In the genomic region with DNA sequence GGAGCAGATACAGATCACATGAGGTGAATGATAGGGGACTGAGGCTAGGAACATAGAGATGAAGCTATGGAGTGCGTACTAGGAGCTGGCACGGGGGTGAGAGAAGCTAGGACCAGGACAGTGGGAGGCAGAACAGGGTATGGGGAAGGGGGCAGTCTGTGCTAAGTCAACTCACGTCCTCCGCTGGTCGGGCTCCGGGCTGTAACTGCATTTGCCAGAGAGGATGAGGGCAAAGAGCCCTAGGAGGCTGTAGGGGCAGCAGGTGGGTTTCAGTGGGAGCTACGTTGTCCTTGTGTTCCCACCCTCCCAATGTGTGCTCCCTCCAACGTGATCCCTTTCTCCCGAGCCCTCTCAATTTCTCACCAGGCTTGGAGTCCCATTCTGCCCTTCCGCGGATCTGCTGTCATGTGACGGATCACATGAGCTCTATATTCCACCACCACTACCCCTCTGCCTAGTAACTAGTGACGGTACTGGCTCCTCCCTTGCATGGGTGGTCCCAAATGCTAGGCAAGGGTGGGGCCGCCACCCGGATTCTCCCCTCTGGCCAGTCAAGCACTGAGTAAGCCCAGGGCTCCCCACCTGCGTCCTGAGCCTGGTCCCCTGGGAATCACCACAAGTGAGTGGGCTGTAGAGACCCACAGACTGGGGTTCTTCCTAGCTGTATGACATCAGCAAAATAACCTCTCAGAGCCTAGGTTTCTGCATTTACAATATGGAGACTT, we compare ENCODE assay signal across 1 cellular context.
TF ChIP-seq lines count a peak whose summit lies in the region.

A gene (minus strand): TSS at position 402 of the 725 bp plus-strand sequence. CDS start 22 bp downstream, at position 380.

TF ChIP-seq in HEK293, 187 proteins besides CTCF, POLR2A, EP300 and RAD21 (continued from another document):
- TF ChIP-seq, protein P1, sequence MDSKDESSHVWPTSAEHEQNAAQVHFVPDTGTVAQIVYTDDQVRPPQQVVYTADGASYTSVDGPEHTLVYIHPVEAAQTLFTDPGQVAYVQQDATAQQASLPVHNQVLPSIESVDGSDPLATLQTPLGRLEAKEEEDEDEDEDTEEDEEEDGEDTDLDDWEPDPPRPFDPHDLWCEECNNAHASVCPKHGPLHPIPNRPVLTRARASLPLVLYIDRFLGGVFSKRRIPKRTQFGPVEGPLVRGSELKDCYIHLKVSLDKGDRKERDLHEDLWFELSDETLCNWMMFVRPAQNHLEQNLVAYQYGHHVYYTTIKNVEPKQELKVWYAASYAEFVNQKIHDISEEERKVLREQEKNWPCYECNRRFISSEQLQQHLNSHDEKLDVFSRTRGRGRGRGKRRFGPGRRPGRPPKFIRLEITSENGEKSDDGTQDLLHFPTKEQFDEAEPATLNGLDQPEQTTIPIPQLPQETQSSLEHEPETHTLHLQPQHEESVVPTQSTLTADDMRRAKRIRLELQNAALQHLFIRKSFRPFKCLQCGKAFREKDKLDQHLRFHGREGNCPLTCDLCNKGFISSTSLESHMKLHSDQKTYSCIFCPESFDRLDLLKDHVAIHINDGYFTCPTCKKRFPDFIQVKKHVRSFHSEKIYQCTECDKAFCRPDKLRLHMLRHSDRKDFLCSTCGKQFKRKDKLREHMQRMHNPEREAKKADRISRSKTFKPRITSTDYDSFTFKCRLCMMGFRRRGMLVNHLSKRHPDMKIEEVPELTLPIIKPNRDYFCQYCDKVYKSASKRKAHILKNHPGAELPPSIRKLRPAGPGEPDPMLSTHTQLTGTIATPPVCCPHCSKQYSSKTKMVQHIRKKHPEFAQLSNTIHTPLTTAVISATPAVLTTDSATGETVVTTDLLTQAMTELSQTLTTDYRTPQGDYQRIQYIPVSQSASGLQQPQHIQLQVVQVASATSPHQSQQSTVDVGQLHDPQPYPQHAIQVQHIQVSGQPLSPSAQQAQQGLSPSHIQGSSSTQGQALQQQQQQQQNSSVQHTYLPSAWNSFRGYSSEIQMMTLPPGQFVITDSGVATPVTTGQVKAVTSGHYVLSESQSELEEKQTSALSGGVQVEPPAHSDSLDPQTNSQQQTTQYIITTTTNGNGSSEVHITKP (tag by site-specific recombination; IDR thresholded peaks at IDR 0.05): peak; percentile 93
- TF ChIP-seq, protein P2, sequence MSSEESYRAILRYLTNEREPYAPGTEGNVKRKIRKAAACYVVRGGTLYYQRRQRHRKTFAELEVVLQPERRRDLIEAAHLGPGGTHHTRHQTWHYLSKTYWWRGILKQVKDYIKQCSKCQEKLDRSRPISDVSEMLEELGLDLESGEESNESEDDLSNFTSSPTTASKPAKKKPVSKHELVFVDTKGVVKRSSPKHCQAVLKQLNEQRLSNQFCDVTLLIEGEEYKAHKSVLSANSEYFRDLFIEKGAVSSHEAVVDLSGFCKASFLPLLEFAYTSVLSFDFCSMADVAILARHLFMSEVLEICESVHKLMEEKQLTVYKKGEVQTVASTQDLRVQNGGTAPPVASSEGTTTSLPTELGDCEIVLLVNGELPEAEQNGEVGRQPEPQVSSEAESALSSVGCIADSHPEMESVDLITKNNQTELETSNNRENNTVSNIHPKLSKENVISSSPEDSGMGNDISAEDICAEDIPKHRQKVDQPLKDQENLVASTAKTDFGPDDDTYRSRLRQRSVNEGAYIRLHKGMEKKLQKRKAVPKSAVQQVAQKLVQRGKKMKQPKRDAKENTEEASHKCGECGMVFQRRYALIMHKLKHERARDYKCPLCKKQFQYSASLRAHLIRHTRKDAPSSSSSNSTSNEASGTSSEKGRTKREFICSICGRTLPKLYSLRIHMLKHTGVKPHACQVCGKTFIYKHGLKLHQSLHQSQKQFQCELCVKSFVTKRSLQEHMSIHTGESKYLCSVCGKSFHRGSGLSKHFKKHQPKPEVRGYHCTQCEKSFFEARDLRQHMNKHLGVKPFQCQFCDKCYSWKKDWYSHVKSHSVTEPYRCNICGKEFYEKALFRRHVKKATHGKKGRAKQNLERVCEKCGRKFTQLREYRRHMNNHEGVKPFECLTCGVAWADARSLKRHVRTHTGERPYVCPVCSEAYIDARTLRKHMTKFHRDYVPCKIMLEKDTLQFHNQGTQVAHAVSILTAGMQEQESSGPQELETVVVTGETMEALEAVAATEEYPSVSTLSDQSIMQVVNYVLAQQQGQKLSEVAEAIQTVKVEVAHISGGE (tag by site-specific recombination; conservative IDR thresholded peaks at IDR 0.05; ENCODE audit: low read depth): peak; percentile 58
- no peak for TF ChIP-seq MEIS1 (CRISPR knock-in tag; IDR thresholded peaks at IDR 0.05; ENCODE audit: borderline replicate concordance)
- TF ChIP-seq ZBTB48 (tag by site-specific recombination; IDR thresholded peaks at IDR 0.05): 0 out of 2 replicates have a peak, but pooled peaks have one; percentile 36
- TF ChIP-seq, protein P3, sequence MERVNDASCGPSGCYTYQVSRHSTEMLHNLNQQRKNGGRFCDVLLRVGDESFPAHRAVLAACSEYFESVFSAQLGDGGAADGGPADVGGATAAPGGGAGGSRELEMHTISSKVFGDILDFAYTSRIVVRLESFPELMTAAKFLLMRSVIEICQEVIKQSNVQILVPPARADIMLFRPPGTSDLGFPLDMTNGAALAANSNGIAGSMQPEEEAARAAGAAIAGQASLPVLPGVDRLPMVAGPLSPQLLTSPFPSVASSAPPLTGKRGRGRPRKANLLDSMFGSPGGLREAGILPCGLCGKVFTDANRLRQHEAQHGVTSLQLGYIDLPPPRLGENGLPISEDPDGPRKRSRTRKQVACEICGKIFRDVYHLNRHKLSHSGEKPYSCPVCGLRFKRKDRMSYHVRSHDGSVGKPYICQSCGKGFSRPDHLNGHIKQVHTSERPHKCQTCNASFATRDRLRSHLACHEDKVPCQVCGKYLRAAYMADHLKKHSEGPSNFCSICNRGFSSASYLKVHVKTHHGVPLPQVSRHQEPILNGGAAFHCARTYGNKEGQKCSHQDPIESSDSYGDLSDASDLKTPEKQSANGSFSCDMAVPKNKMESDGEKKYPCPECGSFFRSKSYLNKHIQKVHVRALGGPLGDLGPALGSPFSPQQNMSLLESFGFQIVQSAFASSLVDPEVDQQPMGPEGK (tag by site-specific recombination; IDR thresholded peaks at IDR 0.05): peak; percentile 75
- TF ChIP-seq ZNF560 (tag by site-specific recombination; IDR thresholded peaks at IDR 0.05; ENCODE audit: borderline replicate concordance): no peak
- peak; percentile 57; the same call in 1 of the 2 replicates for TF ChIP-seq TRIM28 (IDR thresholded peaks at IDR 0.05; ENCODE audit: borderline replicate concordance, low read length)
- peak; percentile 77 for TF ChIP-seq ZNF335 (tag by site-specific recombination; conservative IDR thresholded peaks at IDR 0.05)
- no peak for TF ChIP-seq ZNF416 (tag by site-specific recombination; IDR thresholded peaks at IDR 0.05)
- peak; percentile 87 for TF ChIP-seq GLIS2 (tag by site-specific recombination; IDR thresholded peaks at IDR 0.05)
- no peak for TF ChIP-seq ZNF221 (tag by site-specific recombination; IDR thresholded peaks at IDR 0.05; ENCODE audit: borderline replicate concordance)
- peak; percentile 53; the same call in 1 of the 2 replicates for TF ChIP-seq GLIS1 (tag by site-specific recombination; IDR thresholded peaks at IDR 0.05)
- no peak for TF ChIP-seq ZNF146 (tag by site-specific recombination; IDR thresholded peaks at IDR 0.05)
- peak; percentile 41 for TF ChIP-seq ZFHX2 (tag by site-specific recombination; conservative IDR thresholded peaks at IDR 0.05)
- TF ChIP-seq ZNF174 (tag by site-specific recombination; IDR thresholded peaks at IDR 0.05): no peak
- TF ChIP-seq SP7 (tag by site-specific recombination; IDR thresholded peaks at IDR 0.05): peak; percentile 41
- peak; percentile 45; the same call in 1 of the 2 replicates for TF ChIP-seq ZBTB17 (tag by site-specific recombination; IDR thresholded peaks at IDR 0.05)
- no peak for TF ChIP-seq ZNF211 (tag by site-specific recombination; IDR thresholded peaks at IDR 0.05; ENCODE audit: low read depth)
- TF ChIP-seq ZNF600 (tag by site-specific recombination; IDR thresholded peaks at IDR 0.05): peak; percentile 99
- peak; percentile 47; the same call in 1 of the 2 replicates for TF ChIP-seq PRDM1 (tag by site-specific recombination; IDR thresholded peaks at IDR 0.05)
- TF ChIP-seq ZNF571 (tag by site-specific recombination; IDR thresholded peaks at IDR 0.05): no peak
